ENCODE assay signal across 17 cellular contexts in genomic region chr6:170444056-170444505, GRCh38.
A peak's percentile ranks its signal among the peaks of the same experiment; 100 is the strongest.
DNase-seq lines count a peak whose midpoint lies in the region; ATAC-seq and TF ChIP-seq lines count a peak whose summit lies in the region.
"Had no signal": no experiment of that assay in that cellular context is flagged by ENCODE, and none has a peak within 500 bp of the region (broad histone marks: within the 10 kb centered on the region; RNA-seq: fewer than 3 reads in every experiment).

No MANE protein-coding gene starts in this region.

- H4K20me1 ChIP-seq in MM.1S (ENCODE audit: insufficient read depth, low read length) = no peaks in the 10 kb centered on the region

- in situ Hi-C loops in GM13977 (cut with MboI; ENCODE audit: low pct_unique_long_range_greater_than_20kb, low sequenced_read_pairs, unreplicated experiment) = no loop called here

- peak; percentile 49 for DNase-seq in DMS153 (lab: John Stamatoyannopoulos, UW)
- DNase-seq in MM.1S = peak; percentile 60
- DNase-seq in SHP77 treated with DMSO at 0.1 percent for 48 hours (lab: John Stamatoyannopoulos, UW) = peak; percentile 43
- peak; percentile 75 for DNase-seq in spleen
- DNase-seq in prostate gland (ENCODE audit: low spot score) = no peak
- DNase-seq in GM13977 (ENCODE audit: low spot score) = no peak
- no peak for DNase-seq in BE2C
- DNase-seq: activated CD4-positive, alpha-beta T cell treated with anti-CD3 and anti-CD28 coated beads for 4 hours; GM23248; NCI-H2171 treated with DMSO at 0.1 percent for 48 hours; stimulated activated CD4-positive, alpha-beta T cell treated with anti-CD3 and anti-CD28 coated beads, Interleukin-4, amount 100 ng/mL, for 4 hours; SW 1271 had no signal

- 80 to 86% (median 83%) methylated on average over 9 to 15 of the region's 15 CpGs for WGBS in spleen, 5 donors
- 90% methylated on average over 15 of the region's 15 CpGs for WGBS in prostate gland

- H3K27ac ChIP-seq in MM.1S (ENCODE audit: low read length) (peak overlapping the region; percentile 45; the same call in 1 of the 2 replicates), spleen (no peak overlapping the region), prostate gland (no peak overlapping the region)
- H3K27ac ChIP-seq: ascending aorta, GM23248, hepatocyte had no signal

- H3K9me2 ChIP-seq in MM.1S (replicated peaks; ENCODE audit: insufficient read depth, low read length) = no peaks in the 10 kb centered on the region

- no peak overlapping the region for H3K9ac ChIP-seq in MM.1S (ENCODE audit: low read length)
- H3K9ac ChIP-seq: GM23248 had no signal

- H3K9me3 ChIP-seq in MM.1S (replicated peaks; ENCODE audit: insufficient read depth, low read length) (no peaks in the 10 kb centered on the region), spleen (no peaks in the 10 kb centered on the region), prostate gland (no peaks in the 10 kb centered on the region), BE2C (no peaks in the 10 kb centered on the region)
- H3K9me3 ChIP-seq: ascending aorta, tibial nerve had no signal

- H3F3A ChIP-seq in MM.1S (ENCODE audit: insufficient read depth, low read length) = no peaks in the 10 kb centered on the region

- no peak overlapping the region for H2AFZ ChIP-seq in MM.1S (ENCODE audit: low read length)
- H2AFZ ChIP-seq: GM23248, hepatocyte had no signal

- no peak for ATAC-seq in GM18907 (IDR thresholded peaks at IDR 0.05; ENCODE audit: unreplicated experiment)
- ATAC-seq: stimulated activated memory B cell treated with anti-CD40 and anti-IgM and Interleukin-4, amounts not matched to agents 10 μg/mL and 1 μg/mL and 100 μg/mL, for 72 hours had no signal

- 0 out of 2 replicates have a peak overlapping the region, but pooled peaks have one; percentile 15 for H3K4me2 ChIP-seq in MM.1S (ENCODE audit: low read depth, low read length)
- H3K4me2 ChIP-seq: hepatocyte had no signal

- TF ChIP-seq CTCF in MM.1S (IDR thresholded peaks at IDR 0.05; ENCODE audit: low read length) (no peak), spleen (IDR thresholded peaks at IDR 0.05 in 8 of 11, conservative IDR thresholded peaks at IDR 0.05 in 3 of 11) (no peak), prostate gland (IDR thresholded peaks at IDR 0.05) (no peak), GM13977 (IDR thresholded peaks at IDR 0.05; ENCODE audit: extremely low read depth, insufficient read depth, missing control alignments) (no peak), BE2C (IDR thresholded peaks at IDR 0.05; ENCODE audit: low read depth, low read length) (no peak)

- H3K4me3 ChIP-seq in MM.1S (ENCODE audit: low read length) (no peak overlapping the region), spleen (no peak overlapping the region), prostate gland (no peak overlapping the region), BE2C (ENCODE audit: low read depth, low read length) (no peak overlapping the region)
- H3K4me3 ChIP-seq: ascending aorta, GM23248, hepatocyte, tibial nerve had no signal

- H3K4me1 ChIP-seq in MM.1S (ENCODE audit: low read length) (no peaks in the 10 kb centered on the region; the same call in 1 of the 2 replicates), spleen (peaks cover 0 to 3% (median 0%) of the 10 kb centered on the region in 6 donors), prostate gland (replicated peaks) (no peaks in the 10 kb centered on the region), BE2C (peaks cover 2% of the 10 kb centered on the region)
- H3K4me1 ChIP-seq: ascending aorta had no signal

- H3K36me3 ChIP-seq in MM.1S (replicated peaks; ENCODE audit: insufficient read depth, low read length) (no peaks in the 10 kb centered on the region), spleen (no peaks in the 10 kb centered on the region), prostate gland (no peaks in the 10 kb centered on the region), BE2C (no peaks in the 10 kb centered on the region)
- H3K36me3 ChIP-seq: ascending aorta, tibial nerve had no signal

- no peaks in the 10 kb centered on the region for H3K79me2 ChIP-seq in MM.1S (ENCODE audit: low read length)
- H3K79me2 ChIP-seq: hepatocyte had no signal

- TF ChIP-seq POLR2A in spleen (IDR thresholded peaks at IDR 0.05) = no peak
- TF ChIP-seq POLR2A in prostate gland (IDR thresholded peaks at IDR 0.05) = no peak

- intact Hi-C loops in spleen (cut with DNase I; ENCODE audit: low total_unique reads) (no loop called here), prostate gland (cut with DNase I) (no loop called here)

- H3K27me3 ChIP-seq in MM.1S (replicated peaks; ENCODE audit: insufficient read depth, low read length) (no peaks in the 10 kb centered on the region), spleen (replicated peaks in 1 of 7) (peaks cover 0 to 5% (median 0%) of the 10 kb centered on the region in 7 donors), prostate gland (replicated peaks; ENCODE audit: insufficient read depth) (no peaks in the 10 kb centered on the region), BE2C (no peaks in the 10 kb centered on the region)
- H3K27me3 ChIP-seq: ascending aorta, hepatocyte, tibial nerve had no signal

Comparison
In these comparisons a context has a peak if more than half of its experiments do, and no peak if none do; other contexts are left out.
1. DNase-seq: peak in DMS153 (single experiment), MM.1S (single experiment), SHP77 treated with DMSO at 0.1 percent for 48 hours (single experiment) and spleen (single experiment); none in prostate gland (single experiment), GM13977 (single experiment) and BE2C (single experiment).